ENCODE assay signal across 1 cellular context in genomic region chr16:75233611-75233938, GRCh38.
TF ChIP-seq lines count a peak whose summit lies in the region.

No MANE protein-coding gene starts in this region.

TF ChIP-seq in HepG2, 621 proteins besides CTCF, POLR2A, EP300 and RAD21 (continued from another document):
- no peak for TF ChIP-seq SNAPC4 (CRISPR knock-in tag; IDR thresholded peaks at IDR 0.05)
- TF ChIP-seq KMT2B (CRISPR knock-in tag; IDR thresholded peaks at IDR 0.05): no peak
- no peak for TF ChIP-seq ARID2 (CRISPR knock-in tag; IDR thresholded peaks at IDR 0.05; ENCODE audit: borderline replicate concordance)
- no peak for TF ChIP-seq RFX3 (CRISPR knock-in tag; IDR thresholded peaks at IDR 0.05)
- TF ChIP-seq ZNF160 (CRISPR knock-in tag; IDR thresholded peaks at IDR 0.05): no peak
- no peak for TF ChIP-seq AKAP8 (CRISPR knock-in tag; IDR thresholded peaks at IDR 0.05)
- no peak for TF ChIP-seq GZF1 (CRISPR knock-in tag; IDR thresholded peaks at IDR 0.05)
- TF ChIP-seq ZKSCAN5 (CRISPR knock-in tag; IDR thresholded peaks at IDR 0.05): no peak
- peak; percentile 45 for TF ChIP-seq MXD3 (CRISPR knock-in tag; IDR thresholded peaks at IDR 0.05)
- 0 out of 2 replicates have a peak, but pooled peaks have one; percentile 39 for TF ChIP-seq ETV6 (CRISPR knock-in tag; conservative IDR thresholded peaks at IDR 0.05)
- no peak for TF ChIP-seq RBM39 (IDR thresholded peaks at IDR 0.05; ENCODE audit: low read depth, low read length, poor library complexity, severe bottlenecking)
- TF ChIP-seq MED8 (CRISPR knock-in tag; IDR thresholded peaks at IDR 0.05; ENCODE audit: insufficient replicate concordance): peak; percentile 22
- no peak for TF ChIP-seq IRF1 (CRISPR knock-in tag; IDR thresholded peaks at IDR 0.05; ENCODE audit: low read depth)
- TF ChIP-seq U2AF1 (optimal IDR thresholded peaks at IDR 0.05; ENCODE audit: low read depth, low read length): no peak
- TF ChIP-seq NFE2 (CRISPR knock-in tag; IDR thresholded peaks at IDR 0.05): no peak
- no peak for TF ChIP-seq ZBTB2 (CRISPR knock-in tag; IDR thresholded peaks at IDR 0.05; ENCODE audit: low read depth)
